Comparison of ENCODE assay signal across 8 cellular contexts in the genomic region with DNA sequence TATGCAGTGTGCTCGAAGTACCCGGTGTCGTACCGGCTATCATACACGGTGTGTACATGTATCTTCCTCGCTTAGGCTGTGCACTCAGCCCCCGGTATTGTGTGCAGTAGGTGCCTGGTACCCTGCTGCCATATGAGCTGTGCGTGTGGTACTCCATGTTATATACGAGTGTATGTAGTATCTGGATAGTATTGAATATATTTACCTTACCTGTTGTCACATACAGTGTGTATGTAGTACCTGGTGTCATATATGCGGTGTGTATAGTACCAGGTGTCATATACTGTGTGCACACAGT. TPM values are rescaled to one million over a fixed set of nuclear protein-coding genes. Genes with fewer than 3 reads are reported as not detected.
DNase-seq lines count a peak whose midpoint lies in the region; ATAC-seq and TF ChIP-seq lines count a peak whose summit lies in the region.

No MANE protein-coding gene starts in this region.

- no peaks in the 10 kb centered on the region for H3K9me3 ChIP-seq in iPS-18c (ENCODE audit: control insufficient read depth, insufficient read depth, low read length)

- no peaks in the 10 kb centered on the region for H3K9me3 Mint-ChIP-seq in activated T-helper 17 cell treated with anti-CD3 and anti-CD28 coated beads, Interleukin-2, amount 50 U/mL, for 72 hours
- H3K9me3 Mint-ChIP-seq in stimulated activated naive CD8-positive, alpha-beta T cell treated with anti-CD3 and anti-CD28 coated beads, Interleukin-15, amount 100 ng/mL, for 72 hours: no peaks in the 10 kb centered on the region

- ATAC-seq in HG02885 (IDR thresholded peaks at IDR 0.05; ENCODE audit: poor library complexity, unreplicated experiment) (peak; percentile 21), GM19351 (IDR thresholded peaks at IDR 0.05; ENCODE audit: unreplicated experiment) (no peak)
- ATAC-seq in activated T-helper 17 cell treated with anti-CD3 and anti-CD28 coated beads, Interleukin-2, amount 50 U/mL, for 72 hours (replicated peaks): peak; percentile 2
- peak; percentile 13 for ATAC-seq in stimulated activated naive CD8-positive, alpha-beta T cell treated with anti-CD3 and anti-CD28 coated beads, Interleukin-15, amount 100 ng/mL, for 72 hours

- H3K27me3 ChIP-seq in GM06990 (replicated peaks; ENCODE audit: control insufficient read depth, insufficient read depth, low read length): no peaks in the 10 kb centered on the region

- H3K4me3 ChIP-seq in GM06990 (replicated peaks; ENCODE audit: low read depth, low read length): peak overlapping the region; percentile 85
- peak overlapping the region; percentile 81 for H3K4me3 ChIP-seq in iPS-18c (ENCODE audit: insufficient read depth, low read depth, low read length)

- H3K36me3 ChIP-seq in GM06990 (ENCODE audit: control insufficient read depth, insufficient read depth, low read length): no peaks in the 10 kb centered on the region

- TF ChIP-seq CTCF in GM06990 (IDR thresholded peaks at IDR 0.05; ENCODE audit: insufficient read depth, low read length, poor library complexity, severe bottlenecking): no peak

- H3K4me3 Mint-ChIP-seq in activated T-helper 17 cell treated with anti-CD3 and anti-CD28 coated beads, Interleukin-2, amount 50 U/mL, for 72 hours: peak overlapping the region; percentile 79
- peak overlapping the region; percentile 77 to 92 for H3K4me3 Mint-ChIP-seq in stimulated activated naive CD8-positive, alpha-beta T cell treated with anti-CD3 and anti-CD28 coated beads, Interleukin-15, amount 100 ng/mL, for 72 hours

- DNase-seq in GM06990 (ENCODE audit: extremely low read depth, insufficient read length) (no peak), dermis blood vessel endothelial cell (no peak), NCI-H526 (lab: John Stamatoyannopoulos, UW) (no peak)
- DNase-seq in stimulated activated naive CD8-positive, alpha-beta T cell treated with anti-CD3 and anti-CD28 coated beads, Interleukin-15, amount 100 ng/mL, for 72 hours: no peak

- no peaks in the 10 kb centered on the region for H3K36me3 Mint-ChIP-seq in activated T-helper 17 cell treated with anti-CD3 and anti-CD28 coated beads, Interleukin-2, amount 50 U/mL, for 72 hours (ENCODE audit: low read depth)

- peaks cover 19% of the 10 kb centered on the region for H3K4me1 Mint-ChIP-seq in activated T-helper 17 cell treated with anti-CD3 and anti-CD28 coated beads, Interleukin-2, amount 50 U/mL, for 72 hours
- peaks cover 49% of the 10 kb centered on the region for H3K4me1 Mint-ChIP-seq in stimulated activated naive CD8-positive, alpha-beta T cell treated with anti-CD3 and anti-CD28 coated beads, Interleukin-15, amount 100 ng/mL, for 72 hours

- peak overlapping the region; percentile 66 for H3K27ac Mint-ChIP-seq in activated T-helper 17 cell treated with anti-CD3 and anti-CD28 coated beads, Interleukin-2, amount 50 U/mL, for 72 hours
- peak overlapping the region; percentile 87 to 96 for H3K27ac Mint-ChIP-seq in stimulated activated naive CD8-positive, alpha-beta T cell treated with anti-CD3 and anti-CD28 coated beads, Interleukin-15, amount 100 ng/mL, for 72 hours

- no peaks in the 10 kb centered on the region for H3K27me3 Mint-ChIP-seq in activated T-helper 17 cell treated with anti-CD3 and anti-CD28 coated beads, Interleukin-2, amount 50 U/mL, for 72 hours
- H3K27me3 Mint-ChIP-seq in stimulated activated naive CD8-positive, alpha-beta T cell treated with anti-CD3 and anti-CD28 coated beads, Interleukin-15, amount 100 ng/mL, for 72 hours: no peaks in the 10 kb centered on the region

RNA-seq across cellular contexts. Expression of gene ZMYND11, which starts 1.2 kb away (rescaled TPM):
- total RNA-seq in activated T-helper 17 cell treated with anti-CD3 and anti-CD28 coated beads, Interleukin-2, amount 50 U/mL, for 72 hours: 10 to 100 TPM; 14.2 to 23.4 TPM
- total RNA-seq in dermis blood vessel endothelial cell: 59.4 and 73.2 TPM in 2 replicates
